In the genomic region with DNA sequence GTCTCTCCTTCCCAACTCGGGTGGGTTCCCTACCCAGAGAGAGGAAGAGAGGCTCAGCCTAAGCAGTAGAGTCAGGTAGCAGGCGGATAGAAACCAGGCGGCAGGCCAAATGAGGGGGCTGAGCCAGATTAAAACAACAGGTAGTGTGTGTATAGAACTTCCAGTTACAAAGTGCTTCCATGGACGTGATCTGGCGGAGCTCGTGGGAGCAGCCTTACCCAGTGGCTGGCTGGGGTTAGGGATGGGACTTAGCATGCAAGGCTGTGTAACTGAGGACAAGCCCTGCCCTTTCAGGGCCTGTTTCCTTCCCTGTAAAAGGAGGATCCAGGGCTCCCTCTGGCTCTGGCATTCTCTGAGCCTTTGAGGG, we compare ENCODE assay signal across 15 cellular contexts. TPM values are rescaled to one million over a fixed set of nuclear protein-coding genes. Genes with fewer than 3 reads are reported as not detected.
DNase-seq lines count a peak whose midpoint lies in the region; ATAC-seq and TF ChIP-seq lines count a peak whose summit lies in the region.
"Had no signal": no experiment of that assay in that cellular context is flagged by ENCODE, and none has a peak within 500 bp of the region (broad histone marks: within the 10 kb centered on the region; RNA-seq: fewer than 3 reads in every experiment).

No MANE protein-coding gene starts in this region.

- TF ChIP-seq CTCF in VCaP (conservative IDR thresholded peaks at IDR 0.05) = no peak

- no peak overlapping the region for H3K4me3 ChIP-seq in stomach smooth muscle (ENCODE audit: low read length in 2 of 2)
- H3K4me3 ChIP-seq: gastrocnemius medialis had no signal

- H3K27me3 ChIP-seq in stomach smooth muscle (ENCODE audit: control insufficient read depth in 1 of 2, insufficient read depth in 2 of 2, low read length in 2 of 2) = no peaks in the 10 kb centered on the region
- H3K27me3 ChIP-seq: gastrocnemius medialis had no signal

- intact Hi-C loops in activated CD4-positive, alpha-beta memory T cell treated with anti-CD3 and anti-CD28 coated beads for 36 hours (cut with micrococcal nuclease) = no loop called here
- intact Hi-C loops in left ventricle myocardium superior (cut with micrococcal nuclease) = no loop called here

- no peaks in the 10 kb centered on the region for H3K9me3 ChIP-seq in stomach smooth muscle (ENCODE audit: control insufficient read depth in 2 of 2, low read length in 2 of 2)
- H3K9me3 ChIP-seq: gastrocnemius medialis had no signal

- H3K27ac Mint-ChIP-seq in activated CD4-positive, alpha-beta memory T cell treated with anti-CD3 and anti-CD28 coated beads for 36 hours = no peak overlapping the region
- H3K27ac Mint-ChIP-seq: activated T-helper 1 cell treated with anti-CD3 and anti-CD28 coated beads, Interleukin-12 subunit alpha, Interleukin-12 subunit beta, Interleukin-2, Interleukin-4 antibody, amounts not matched to agents 30 ng/mL and 10 ng/mL and 1 ng/mL, durations not matched to agents 14 hours and 24 hours and 36 hours; naive B cell; T-cell had no signal

- no peaks in the 10 kb centered on the region for H3K36me3 Mint-ChIP-seq in activated CD4-positive, alpha-beta memory T cell treated with anti-CD3 and anti-CD28 coated beads for 36 hours
- H3K36me3 Mint-ChIP-seq: naive B cell, T-cell had no signal

- H3K27ac ChIP-seq in VCaP (peak overlapping the region; percentile 25; the same call in 1 of the 2 replicates), stomach smooth muscle (ENCODE audit: low read length) (peak overlapping the region; percentile 62)
- H3K27ac ChIP-seq: gastrocnemius medialis had no signal

- peak; percentile 34 for DNase-seq in NCI-H2081 treated with DMSO at 0.1 percent for 48 hours (lab: John Stamatoyannopoulos, UW)
- peak; percentile 76 for DNase-seq in islet precursor cell
- no peak for DNase-seq in activated CD4-positive, alpha-beta memory T cell treated with anti-CD3 and anti-CD28 coated beads for 36 hours
- no peak for DNase-seq in left ventricle myocardium superior
- DNase-seq: activated CD4-positive, alpha-beta T cell treated with anti-CD3 and anti-CD28 coated beads for 4 hours; gastrocnemius medialis; naive B cell; NCI-H187 treated with DMSO at 0.1 percent for 48 hours; T-cell had no signal

- no peak overlapping the region for H3K4me3 Mint-ChIP-seq in activated CD4-positive, alpha-beta memory T cell treated with anti-CD3 and anti-CD28 coated beads for 36 hours
- H3K4me3 Mint-ChIP-seq: activated T-helper 1 cell treated with anti-CD3 and anti-CD28 coated beads, Interleukin-12 subunit alpha, Interleukin-12 subunit beta, Interleukin-2, Interleukin-4 antibody, amounts not matched to agents 30 ng/mL and 10 ng/mL and 1 ng/mL, durations not matched to agents 14 hours and 24 hours and 36 hours; T-cell had no signal

- peaks cover 30% of the 10 kb centered on the region for H3K4me1 ChIP-seq in stomach smooth muscle (ENCODE audit: control insufficient read depth, insufficient read depth, low read length)

- H3K9me3 Mint-ChIP-seq in activated CD4-positive, alpha-beta memory T cell treated with anti-CD3 and anti-CD28 coated beads for 36 hours = no peaks in the 10 kb centered on the region
- H3K9me3 Mint-ChIP-seq: activated T-helper 1 cell treated with anti-CD3 and anti-CD28 coated beads, Interleukin-12 subunit alpha, Interleukin-12 subunit beta, Interleukin-2, Interleukin-4 antibody, amounts not matched to agents 30 ng/mL and 10 ng/mL and 1 ng/mL, durations not matched to agents 14 hours and 24 hours and 36 hours; naive B cell; T-cell had no signal

- ATAC-seq in HG02852 (IDR thresholded peaks at IDR 0.05; ENCODE audit: unreplicated experiment) (no peak), left ventricle myocardium superior (no peak)
- ATAC-seq: gastrocnemius medialis, T-cell had no signal

- H3K36me3 ChIP-seq in stomach smooth muscle (ENCODE audit: control insufficient read depth in 2 of 2, insufficient read depth in 2 of 2, low read length in 2 of 2) = no peaks in the 10 kb centered on the region
- H3K36me3 ChIP-seq: gastrocnemius medialis had no signal

- peak overlapping the region in 1 of 2 donors; percentile 29 for H3K9ac ChIP-seq in stomach smooth muscle (ENCODE audit: low read length in 2 of 2)

- H3K27me3 Mint-ChIP-seq in activated CD4-positive, alpha-beta memory T cell treated with anti-CD3 and anti-CD28 coated beads for 36 hours = no peaks in the 10 kb centered on the region
- H3K27me3 Mint-ChIP-seq: T-cell had no signal

- CTCF ChIA-PET in activated CD4-positive, alpha-beta memory T cell treated with anti-CD3 and anti-CD28 coated beads for 36 hours (lab: Charles Lee) = no interaction called here

- POLR2A ChIA-PET in activated CD4-positive, alpha-beta memory T cell treated with anti-CD3 and anti-CD28 coated beads for 36 hours (lab: Charles Lee) = no interaction called here

- peaks cover 3% of the 10 kb centered on the region for H3K4me1 Mint-ChIP-seq in activated CD4-positive, alpha-beta memory T cell treated with anti-CD3 and anti-CD28 coated beads for 36 hours (ENCODE audit: low read depth)

RNA-seq across cellular contexts. Expression of gene KRT80, which starts 8.3 kb away (rescaled TPM):
- not detected for total RNA-seq in activated CD4-positive, alpha-beta memory T cell treated with anti-CD3 and anti-CD28 coated beads for 36 hours
- total RNA-seq in left ventricle myocardium superior = not detected
- total RNA-seq: activated T-helper 1 cell treated with anti-CD3 and anti-CD28 coated beads, Interleukin-12 subunit alpha, Interleukin-12 subunit beta, Interleukin-2, Interleukin-4 antibody, amounts not matched to agents 30 ng/mL and 10 ng/mL and 1 ng/mL, durations not matched to agents 14 hours and 24 hours and 36 hours; OCI-LY7 had no signal

RNA-seq across cellular contexts. Expression of gene KRT7, which starts 49.5 kb away (rescaled TPM):
- total RNA-seq in activated CD4-positive, alpha-beta memory T cell treated with anti-CD3 and anti-CD28 coated beads for 36 hours = 1 to 10 TPM; 3.5 to 3.7 TPM
- total RNA-seq in left ventricle myocardium superior = 0.69 TPM
- total RNA-seq: OCI-LY7, temporal lobe had no signal

Comparison
In these comparisons a context has a peak if more than half of its experiments do, and no peak if none do; other contexts are left out.
1. DNase-seq: peak in NCI-H2081 treated with DMSO at 0.1 percent for 48 hours (single experiment) and islet precursor cell (single experiment); none in activated CD4-positive, alpha-beta memory T cell treated with anti-CD3 and anti-CD28 coated beads for 36 hours (single experiment) and left ventricle myocardium superior (single experiment).